In genomic region chr6:144094731-144095133, GRCh38 we compare ENCODE assay signal across 8 cellular contexts. TPM values are rescaled to one million over a fixed set of nuclear protein-coding genes. Genes with fewer than 3 reads are reported as not detected.
DNase-seq lines count a peak whose midpoint lies in the region; ATAC-seq, FAIRE-seq and TF ChIP-seq lines count a peak whose summit lies in the region.

No MANE protein-coding gene starts in this region.

- in situ Hi-C loops in G401 (cut with HindIII; ENCODE audit: low sequenced_read_pairs): no loop called here

- no peaks in the 10 kb centered on the region for H3F3A ChIP-seq in MM.1S (ENCODE audit: insufficient read depth, low read length)

- H3K9me3 ChIP-seq in MM.1S (replicated peaks; ENCODE audit: insufficient read depth, low read length) (no peaks in the 10 kb centered on the region), ectodermal cell (ENCODE audit: control insufficient read depth, low read length) (no peaks in the 10 kb centered on the region)

- ATAC-seq in activated CD4-positive, alpha-beta T cell treated with anti-CD3 and anti-CD28 coated beads for 36 hours: no peak

- CTCF ChIA-PET in activated CD4-positive, alpha-beta T cell treated with anti-CD3 and anti-CD28 coated beads for 36 hours (lab: Charles Lee): interaction anchor here (0.7 to 2.9 kb wide), 7 partner anchors 35 to 251 kb away, joined by 3 to 17 read pairs (median 4); no protein-coding TSS in a partner anchor

- peak overlapping the region; percentile 65; the same call in 1 of the 2 replicates for H2AFZ ChIP-seq in MM.1S (ENCODE audit: low read length)

- peak overlapping the region; percentile 91 for H3K27ac Mint-ChIP-seq in activated CD4-positive, alpha-beta T cell treated with anti-CD3 and anti-CD28 coated beads for 36 hours
- H3K27ac Mint-ChIP-seq in nephron: peak overlapping the region; percentile 67 to 98 (median 92)

- H3K9me2 ChIP-seq in MM.1S (replicated peaks; ENCODE audit: insufficient read depth, low read length): no peaks in the 10 kb centered on the region

- peak overlapping the region; percentile 97 for H3K4me3 ChIP-seq in MM.1S (ENCODE audit: low read length)
- H3K4me3 ChIP-seq in ectodermal cell (ENCODE audit: insufficient read depth, low read depth, low read length): peak overlapping the region; percentile 99

- H3K4me2 ChIP-seq in MM.1S (ENCODE audit: low read depth, low read length): peak overlapping the region; percentile 85

- peaks cover 9% of the 10 kb centered on the region for H3K36me3 Mint-ChIP-seq in activated CD4-positive, alpha-beta T cell treated with anti-CD3 and anti-CD28 coated beads for 36 hours (ENCODE audit: low read depth)
- peaks cover 4% of the 10 kb centered on the region for H3K36me3 Mint-ChIP-seq in nephron (ENCODE audit: low read depth)

- H3K4me3 Mint-ChIP-seq in activated CD4-positive, alpha-beta T cell treated with anti-CD3 and anti-CD28 coated beads for 36 hours: peak overlapping the region; percentile 84
- H3K4me3 Mint-ChIP-seq in nephron: peak overlapping the region; percentile 95 to 98 (median 96)

- peaks cover 22% of the 10 kb centered on the region for H3K4me1 Mint-ChIP-seq in activated CD4-positive, alpha-beta T cell treated with anti-CD3 and anti-CD28 coated beads for 36 hours
- H3K4me1 Mint-ChIP-seq in nephron: peaks cover 12% of the 10 kb centered on the region

- no peaks in the 10 kb centered on the region for H3K9me3 Mint-ChIP-seq in activated CD4-positive, alpha-beta T cell treated with anti-CD3 and anti-CD28 coated beads for 36 hours (ENCODE audit: low read depth)
- H3K9me3 Mint-ChIP-seq in nephron: no peaks in the 10 kb centered on the region

- peak overlapping the region; percentile 90 for H3K9ac ChIP-seq in MM.1S (ENCODE audit: low read length)

- H4K20me1 ChIP-seq in MM.1S (ENCODE audit: insufficient read depth, low read length): no peaks in the 10 kb centered on the region

- H3K27me3 ChIP-seq in MM.1S (replicated peaks; ENCODE audit: insufficient read depth, low read length) (no peaks in the 10 kb centered on the region), ectodermal cell (ENCODE audit: control insufficient read depth, insufficient read depth, low read length, poor library complexity, severe bottlenecking) (no peaks in the 10 kb centered on the region)

- FAIRE-seq in GM19239 (lab: Jason Lieb, UNC): no peak

- no peaks in the 10 kb centered on the region for H3K27me3 Mint-ChIP-seq in activated CD4-positive, alpha-beta T cell treated with anti-CD3 and anti-CD28 coated beads for 36 hours
- H3K27me3 Mint-ChIP-seq in nephron (ENCODE audit: low read depth): no peaks in the 10 kb centered on the region

- POLR2A ChIA-PET in activated CD4-positive, alpha-beta T cell treated with anti-CD3 and anti-CD28 coated beads for 36 hours (lab: Charles Lee): interaction anchor here (3.1 kb wide), 1 partner anchor 30 kb away, joined by 10 read pairs; no protein-coding TSS in a partner anchor

- H3K27ac ChIP-seq in MM.1S (ENCODE audit: low read length) (peak overlapping the region; percentile 83; the same call in 1 of the 2 replicates), ectodermal cell (ENCODE audit: insufficient read depth, low read depth, low read length, poor library complexity, severe bottlenecking) (no peak overlapping the region)

- H3K36me3 ChIP-seq in MM.1S (replicated peaks; ENCODE audit: insufficient read depth, low read length): no peaks in the 10 kb centered on the region
- H3K36me3 ChIP-seq in ectodermal cell (ENCODE audit: control insufficient read depth, insufficient read depth, low read length): no peaks in the 10 kb centered on the region

- H3K4me1 ChIP-seq in MM.1S (ENCODE audit: low read length) (0 out of 2 replicates have a peak, but pooled peaks cover 4% of the 10 kb centered on the region), ectodermal cell (ENCODE audit: control insufficient read depth, insufficient read depth, low read length) (peaks cover 6% of the 10 kb centered on the region)

- WGBS in ectodermal cell, 2 experiments: 3% methylated on average over 19 of the region's 19 CpGs

- intact Hi-C loops in activated CD4-positive, alpha-beta T cell treated with anti-CD3 and anti-CD28 coated beads for 36 hours (cut with DNase I, micrococcal nuclease): loop anchor here (1.0 to 5.0 kb wide), 9 partner anchors 30 to 644 kb away; partner anchors contain the start of genes LTV1 (in 2 of the 2), ADAT2 (in 1 of the 2) and PEX3 (in 1 of the 2)

- DNase-seq in activated CD4-positive, alpha-beta T cell treated with anti-CD3 and anti-CD28 coated beads for 36 hours: no peak
- DNase-seq in activated CD4-positive, alpha-beta T cell treated with anti-CD3 and anti-CD28 coated beads, Interleukin-2, amount 50 U/mL, for 4 hours: no peak
- DNase-seq in MM.1S (no peak), G401 (ENCODE audit: low spot score) (no peak), NCI-H1105 treated with DMSO at 0.1 percent for 48 hours (lab: John Stamatoyannopoulos, UW) (no peak), GM19239 (ENCODE audit: insufficient read length, low spot score) (no peak)

- peaks cover 19% of the 10 kb centered on the region for H3K79me2 ChIP-seq in MM.1S (ENCODE audit: low read length)

- TF ChIP-seq CTCF in MM.1S (IDR thresholded peaks at IDR 0.05; ENCODE audit: low read length): no peak
- no peak for TF ChIP-seq CTCF in nephron (IDR thresholded peaks at IDR 0.05; ENCODE audit: unreplicated experiment in 3 of 3)

RNA-seq across cellular contexts. Expression of gene SF3B5, which starts 0.6 kb away (rescaled TPM):
- 100 to 1,000 TPM; 152 to 164 TPM for total RNA-seq in activated CD4-positive, alpha-beta T cell treated with anti-CD3 and anti-CD28 coated beads for 36 hours
- 148 TPM for polyA plus RNA-seq in ectodermal cell (2013, experiment 1 of 4)
- polyA plus RNA-seq in ectodermal cell (2013, experiment 2 of 4): 149 TPM
- polyA plus RNA-seq in ectodermal cell (2013, experiment 3 of 4): 152 TPM
- polyA plus RNA-seq in ectodermal cell (2013, experiment 4 of 4): 167 TPM
- 100 and 214 TPM in 2 replicates for total RNA-seq in G401 (2014; rRNA removed; shearing (Covaris generic))

RNA-seq across cellular contexts. Expression of gene STX11, which starts 55.6 kb away (rescaled TPM):
- 10 to 100 TPM; 19.6 to 20.9 TPM for total RNA-seq in activated CD4-positive, alpha-beta T cell treated with anti-CD3 and anti-CD28 coated beads for 36 hours
- not detected for polyA plus RNA-seq in ectodermal cell (2013, experiment 1 of 4)
- polyA plus RNA-seq in ectodermal cell (2013, experiment 2 of 4): not detected
- polyA plus RNA-seq in ectodermal cell (2013, experiment 3 of 4): not detected
- 0.12 TPM for polyA plus RNA-seq in ectodermal cell (2013, experiment 4 of 4)
- total RNA-seq in G401 (2014; rRNA removed; shearing (Covaris generic)): 0.07 TPM in 1 of 2 replicates, not detected in the other

Comparison
In these comparisons a context has a peak if more than half of its experiments do, and no peak if none do; other contexts are left out.
1. RNA of gene STX11, which starts 55.6 kb away (total RNA-seq): 19.6 to 20.9 TPM in activated CD4-positive, alpha-beta T cell treated with anti-CD3 and anti-CD28 coated beads for 36 hours; 0.07 TPM in G401; every median in the first group is over 10 times any median in the second.